23 cellular contexts compared by ENCODE assay signal in the genomic region with DNA sequence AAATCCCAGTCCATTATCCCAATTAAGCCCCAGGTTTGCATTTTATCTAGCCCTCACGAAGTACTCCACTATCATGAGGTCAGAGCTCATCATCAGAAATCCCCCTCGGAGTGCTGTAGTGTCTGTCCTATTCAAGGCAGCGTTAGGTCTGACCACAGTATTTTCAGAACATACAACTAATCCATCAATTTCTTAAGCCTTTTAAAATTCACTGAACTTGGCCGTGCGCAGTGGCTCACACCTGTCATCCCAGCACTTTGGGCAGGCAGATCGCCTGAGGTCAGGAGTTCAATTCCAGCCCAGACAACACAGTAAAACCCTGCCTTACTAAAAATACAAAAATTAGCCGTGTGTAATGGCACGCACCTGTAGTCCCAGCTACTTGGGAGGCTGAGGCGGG. TPM values are rescaled to one million over a fixed set of nuclear protein-coding genes. Genes with fewer than 3 reads are reported as not detected.
A peak's percentile ranks its signal among the peaks of the same experiment; 100 is the strongest.
DNase-seq lines count a peak whose midpoint lies in the region; ATAC-seq and TF ChIP-seq lines count a peak whose summit lies in the region.
"Had no signal": no experiment of that assay in that cellular context is flagged by ENCODE, and none has a peak within 500 bp of the region (broad histone marks: within the 10 kb centered on the region; RNA-seq: fewer than 3 reads in every experiment).

No MANE protein-coding gene starts in this region.

- H3K9me3 ChIP-seq in upper lobe of left lung = no peaks in the 10 kb centered on the region
- H3K9me3 ChIP-seq in H9 (ENCODE audit: control insufficient read depth, low read depth, low read length) = no peaks in the 10 kb centered on the region
- H3K9me3 ChIP-seq: A549, Caco-2, thyroid gland had no signal

- H3K4me2 ChIP-seq in H9 (ENCODE audit: insufficient read depth, insufficient read length, low read length) = no peak overlapping the region
- H3K4me2 ChIP-seq: A549 had no signal

- H3K23me2 ChIP-seq in H9 (ENCODE audit: insufficient read length, low read depth, low read length, poor library complexity, severe bottlenecking) = no peaks in the 10 kb centered on the region

- no peak overlapping the region for H3K4ac ChIP-seq in H9 (ENCODE audit: low read depth, low read length)

- DNase-seq in activated CD4-positive, alpha-beta T cell treated with anti-CD3 and anti-CD28 coated beads, Interleukin-2, amount 10 ng/mL, durations not matched to agents 24 days and 14 days = peak; percentile 40
- DNase-seq in activated CD4-positive, alpha-beta T cell treated with anti-CD3 and anti-CD28 coated beads for 4 hours = no peak
- DNase-seq in amniotic epithelial cell (ENCODE audit: low read depth) = peak; percentile 65
- no peak for DNase-seq in nephron progenitor cell
- no peak for DNase-seq in upper lobe of left lung
- no peak for DNase-seq in stimulated activated CD4-positive, alpha-beta T cell treated with anti-CD3 and anti-CD28 coated beads, Interleukin-4, amount 100 ng/mL, for 4 hours
- DNase-seq in H9 = no peak
- DNase-seq: activated CD4-positive, alpha-beta T cell treated with anti-CD3 and anti-CD28 coated beads for 36 hours; Caco-2; DND-41; dorsolateral prefrontal cortex; foreskin keratinocyte; MV-4-11; naive B cell; NCI-H187 treated with DMSO at 0.1 percent for 48 hours; NCI-H446; stimulated activated naive B cell treated with anti-CD40 and anti-IgM and Interleukin-4, amounts not matched to agents 10 μg/mL and 1 μg/mL and 100 μg/mL, for 72 hours; thyroid gland had no signal

- peaks cover 21% of the 10 kb centered on the region for H3K36me3 Mint-ChIP-seq in activated CD4-positive, alpha-beta T cell treated with anti-CD3 and anti-CD28 coated beads, Interleukin-2, amount 10 ng/mL, durations not matched to agents 24 days and 14 days (ENCODE audit: low read depth)
- H3K36me3 Mint-ChIP-seq in nephron progenitor cell (ENCODE audit: low read depth) (peaks cover 79% of the 10 kb centered on the region), H9 (ENCODE audit: insufficient read depth in 1 of 3, low read depth in 3 of 3) (no peaks in the 10 kb centered on the region; a peak in 1 of 7 replicates)

- no peak overlapping the region for H2BK12ac ChIP-seq in H9 (ENCODE audit: insufficient read length, low read depth, low read length)

- no peak for TF ChIP-seq CTCF in nephron progenitor cell (IDR thresholded peaks at IDR 0.05)
- no peak for TF ChIP-seq CTCF in upper lobe of left lung (IDR thresholded peaks at IDR 0.05)
- TF ChIP-seq CTCF in H9 (conservative IDR thresholded peaks at IDR 0.05) = no peak

- peaks cover 29% of the 10 kb centered on the region; the same call in 1 of the 2 replicates for H3K79me2 ChIP-seq in H9 (ENCODE audit: insufficient read depth, low read length)

- no peak overlapping the region for H4K91ac ChIP-seq in H9 (ENCODE audit: insufficient read length, low read depth, low read length)

- ATAC-seq in upper lobe of left lung (ENCODE audit: low FRiP score in 2 of 2) (no peak), GM19328 (IDR thresholded peaks at IDR 0.05; ENCODE audit: unreplicated experiment) (no peak)
- ATAC-seq: activated CD4-positive, alpha-beta T cell treated with anti-CD3 and anti-CD28 coated beads for 36 hours; foreskin keratinocyte; sciatic nerve; stimulated activated naive B cell treated with anti-CD40 and anti-IgM and Interleukin-4, amounts not matched to agents 10 μg/mL and 1 μg/mL and 100 μg/mL, for 72 hours had no signal

- no peaks in the 10 kb centered on the region for H4K20me1 ChIP-seq in H9 (ENCODE audit: control insufficient read depth, insufficient read depth, insufficient read length)

- no peak overlapping the region for H3K56ac ChIP-seq in H9 (ENCODE audit: insufficient read length, low read depth, low read length)

- H2BK120ac ChIP-seq in H9 (ENCODE audit: low read depth, low read length, poor library complexity, severe bottlenecking) = no peak overlapping the region

- no peak overlapping the region for H3K4me3 Mint-ChIP-seq in activated CD4-positive, alpha-beta T cell treated with anti-CD3 and anti-CD28 coated beads, Interleukin-2, amount 10 ng/mL, durations not matched to agents 24 days and 14 days
- no peak overlapping the region for H3K4me3 Mint-ChIP-seq in nephron progenitor cell
- no peak overlapping the region for H3K4me3 Mint-ChIP-seq in H9
- H3K4me3 Mint-ChIP-seq: activated CD4-positive, alpha-beta T cell treated with anti-CD3 and anti-CD28 coated beads for 36 hours; activated T-helper 1 cell treated with anti-CD3 and anti-CD28 coated beads, Interleukin-12 subunit alpha, Interleukin-12 subunit beta, Interleukin-2, Interleukin-4 antibody, amounts not matched to agents 30 ng/mL and 10 ng/mL and 1 ng/mL, durations not matched to agents 14 hours and 24 hours and 36 hours; naive B cell; stimulated activated naive B cell treated with anti-CD40 and anti-IgM and Interleukin-4, amounts not matched to agents 10 μg/mL and 1 μg/mL and 100 μg/mL, for 72 hours had no signal

- H2BK20ac ChIP-seq in H9 (ENCODE audit: low read depth, low read length, poor library complexity, severe bottlenecking) = no peak overlapping the region

- H3K27me3 Mint-ChIP-seq in activated CD4-positive, alpha-beta T cell treated with anti-CD3 and anti-CD28 coated beads, Interleukin-2, amount 10 ng/mL, durations not matched to agents 24 days and 14 days = no peaks in the 10 kb centered on the region
- H3K27me3 Mint-ChIP-seq in nephron progenitor cell (ENCODE audit: low read depth, poor library complexity) = no peaks in the 10 kb centered on the region
- H3K27me3 Mint-ChIP-seq in H9 (ENCODE audit: low read depth) = no peaks in the 10 kb centered on the region
- H3K27me3 Mint-ChIP-seq: activated CD4-positive, alpha-beta T cell treated with anti-CD3 and anti-CD28 coated beads for 36 hours; naive B cell; stimulated activated naive B cell treated with anti-CD40 and anti-IgM and Interleukin-4, amounts not matched to agents 10 μg/mL and 1 μg/mL and 100 μg/mL, for 72 hours had no signal

- H4K5ac ChIP-seq in H9 (ENCODE audit: insufficient read length, low read depth, low read length) = no peak overlapping the region

- no peak overlapping the region for H3K27ac Mint-ChIP-seq in activated CD4-positive, alpha-beta T cell treated with anti-CD3 and anti-CD28 coated beads, Interleukin-2, amount 10 ng/mL, durations not matched to agents 24 days and 14 days
- H3K27ac Mint-ChIP-seq in nephron progenitor cell = peak overlapping the region; percentile 76
- H3K27ac Mint-ChIP-seq in H9 = no peak overlapping the region
- H3K27ac Mint-ChIP-seq: activated CD4-positive, alpha-beta T cell treated with anti-CD3 and anti-CD28 coated beads for 36 hours; activated T-helper 1 cell treated with anti-CD3 and anti-CD28 coated beads, Interleukin-12 subunit alpha, Interleukin-12 subunit beta, Interleukin-2, Interleukin-4 antibody, amounts not matched to agents 30 ng/mL and 10 ng/mL and 1 ng/mL, durations not matched to agents 14 hours and 24 hours and 36 hours; stimulated activated naive B cell treated with anti-CD40 and anti-IgM and Interleukin-4, amounts not matched to agents 10 μg/mL and 1 μg/mL and 100 μg/mL, for 72 hours had no signal

- no peak overlapping the region for H2AK5ac ChIP-seq in H9 (ENCODE audit: insufficient read length, low read length)

- H4K8ac ChIP-seq in H9 (replicated peaks; ENCODE audit: insufficient read length, low read depth, low read length) = no peak overlapping the region

- H3K27ac ChIP-seq in upper lobe of left lung (peak overlapping the region in 3 of 4 donors; percentile 5 to 87 (median 79)), H9 (ENCODE audit: insufficient read length, low read depth, low read length) (no peak overlapping the region)
- H3K27ac ChIP-seq: A549, foreskin keratinocyte, parathyroid adenoma had no signal

- no peak overlapping the region for H3K18ac ChIP-seq in H9 (ENCODE audit: insufficient read length, low read depth, low read length)

- no peak overlapping the region for H3K4me3 ChIP-seq in upper lobe of left lung
- H3K4me3 ChIP-seq: A549, dorsolateral prefrontal cortex, thyroid gland had no signal

- H3K4me1 ChIP-seq in upper lobe of left lung (peaks cover 33 to 58% (median 53%) of the 10 kb centered on the region in 4 donors), H9 (ENCODE audit: insufficient read depth, low read length) (peaks cover 9% of the 10 kb centered on the region; the same call in 1 of the 2 replicates)
- H3K4me1 ChIP-seq: Caco-2, foreskin keratinocyte had no signal

- H3K27me3 ChIP-seq in upper lobe of left lung (no peaks in the 10 kb centered on the region), H9 (ENCODE audit: insufficient read depth, low read length) (no peaks in the 10 kb centered on the region)
- H3K27me3 ChIP-seq: dorsolateral prefrontal cortex, foreskin keratinocyte, thyroid gland had no signal

- peaks cover 5% of the 10 kb centered on the region for H3K79me1 ChIP-seq in H9 (ENCODE audit: insufficient read depth, low read depth, low read length, poor library complexity, severe bottlenecking)

- TF ChIP-seq POLR2A in upper lobe of left lung (IDR thresholded peaks at IDR 0.05) = no peak

- H3K14ac ChIP-seq in H9 (ENCODE audit: insufficient read depth, low read length) = no peak overlapping the region

- no peak overlapping the region for H3K23ac ChIP-seq in H9 (ENCODE audit: insufficient read length, low read depth, low read length)

- intact Hi-C loops in activated CD4-positive, alpha-beta T cell treated with anti-CD3 and anti-CD28 coated beads, Interleukin-2, amount 10 ng/mL, durations not matched to agents 24 days and 14 days (cut with micrococcal nuclease) = no loop called here

- no peak overlapping the region for H3K9ac ChIP-seq in H9 (ENCODE audit: extremely low read depth, insufficient read length, low read length)
- H3K9ac ChIP-seq: parathyroid adenoma had no signal

- H3K4me1 Mint-ChIP-seq in activated CD4-positive, alpha-beta T cell treated with anti-CD3 and anti-CD28 coated beads, Interleukin-2, amount 10 ng/mL, durations not matched to agents 24 days and 14 days = peaks cover 55% of the 10 kb centered on the region
- H3K4me1 Mint-ChIP-seq in nephron progenitor cell (peaks cover 55% of the 10 kb centered on the region), H9 (peaks cover 34 to 36% of the 10 kb centered on the region in 2 experiments)

- no peaks in the 10 kb centered on the region for H3K9me3 Mint-ChIP-seq in activated CD4-positive, alpha-beta T cell treated with anti-CD3 and anti-CD28 coated beads, Interleukin-2, amount 10 ng/mL, durations not matched to agents 24 days and 14 days
- H3K9me3 Mint-ChIP-seq in nephron progenitor cell (peaks cover 39% of the 10 kb centered on the region), H9 (no peaks in the 10 kb centered on the region; a peak in 1 of 5 replicates)
- H3K9me3 Mint-ChIP-seq: activated T-helper 1 cell treated with anti-CD3 and anti-CD28 coated beads, Interleukin-12 subunit alpha, Interleukin-12 subunit beta, Interleukin-2, Interleukin-4 antibody, amounts not matched to agents 30 ng/mL and 10 ng/mL and 1 ng/mL, durations not matched to agents 14 hours and 24 hours and 36 hours; naive B cell; stimulated activated naive B cell treated with anti-CD40 and anti-IgM and Interleukin-4, amounts not matched to agents 10 μg/mL and 1 μg/mL and 100 μg/mL, for 72 hours had no signal

- 72 to 84% methylated on average over 9 of the region's 9 CpGs for WGBS in upper lobe of left lung, 2 donors
- no CpG with 5 or more reads among the region's 9 CpGs for WGBS in H9 (ENCODE audit: extremely low coverage, insufficient read length, low lambda C conversion rate)

- no peak overlapping the region for H3T11ph ChIP-seq in H9 (ENCODE audit: low read length)

- no peaks in the 10 kb centered on the region for H3K36me3 ChIP-seq in upper lobe of left lung
- H3K36me3 ChIP-seq: thyroid gland had no signal

- H2BK5ac ChIP-seq in H9 (ENCODE audit: insufficient read length, low read length) = no peak overlapping the region

- no peak overlapping the region for H2BK15ac ChIP-seq in H9 (ENCODE audit: low read depth, low read length)

- TF ChIP-seq EP300 in upper lobe of left lung (IDR thresholded peaks at IDR 0.05) = no peak

- H2AFZ ChIP-seq in H9 (ENCODE audit: low read length) = no peak overlapping the region
- H2AFZ ChIP-seq: parathyroid adenoma had no signal

RNA-seq across cellular contexts. Expression of gene VGLL4, which starts 11.9 kb away (rescaled TPM):
- 43.4 and 44.0 TPM in 2 replicates for total RNA-seq in activated CD4-positive, alpha-beta T cell treated with anti-CD3 and anti-CD28 coated beads, Interleukin-2, amount 10 ng/mL, durations not matched to agents 24 days and 14 days
- total RNA-seq in upper lobe of left lung (10 to 100 TPM; 46.5 to 93.6 (median 60.1) TPM), H9 (2021) (42.1 and 44.6 TPM in 2 replicates)

Comparison
In these comparisons a context has a peak if more than half of its experiments do, and no peak if none do; other contexts are left out.
1. DNase-seq: peak in activated CD4-positive, alpha-beta T cell treated with anti-CD3 and anti-CD28 coated beads, Interleukin-2, amount 10 ng/mL, durations not matched to agents 24 days and 14 days (single experiment) and amniotic epithelial cell (single experiment); none in activated CD4-positive, alpha-beta T cell treated with anti-CD3 and anti-CD28 coated beads for 4 hours (0 of 2), nephron progenitor cell (single experiment), upper lobe of left lung (0 of 2), stimulated activated CD4-positive, alpha-beta T cell treated with anti-CD3 and anti-CD28 coated beads, Interleukin-4, amount 100 ng/mL, for 4 hours (0 of 2) and H9 (single experiment).